1 cellular context compared by ENCODE assay signal in genomic region chr2:170248574-170249393, GRCh38.
TF ChIP-seq lines count a peak whose summit lies in the region.

No MANE protein-coding gene starts in this region.

TF ChIP-seq in K562, 482 proteins besides CTCF, POLR2A, EP300 and RAD21 (continued from another document and continues in another):
- no peak for TF ChIP-seq ZNF407 (IDR thresholded peaks at IDR 0.05; ENCODE audit: low read depth)
- no peak for TF ChIP-seq NCOR1 (IDR thresholded peaks at IDR 0.05)
- TF ChIP-seq ARHGAP35 (IDR thresholded peaks at IDR 0.05; ENCODE audit: partially characterized antibody): no peak
- TF ChIP-seq CBX8 (IDR thresholded peaks at IDR 0.05; ENCODE audit: borderline replicate concordance, extremely low read depth, low read depth, low read length, poor library complexity, severe bottlenecking): no peak
- TF ChIP-seq CSDE1 (IDR thresholded peaks at IDR 0.05): no peak
- no peak for TF ChIP-seq HLTF (IDR thresholded peaks at IDR 0.05)
- TF ChIP-seq C11orf30 (IDR thresholded peaks at IDR 0.05; ENCODE audit: low read depth): no peak
- TF ChIP-seq GTF3C2 (IDR thresholded peaks at IDR 0.05; ENCODE audit: borderline replicate concordance, extremely low read depth, insufficient read length): no peak
- TF ChIP-seq CEBPG (CRISPR knock-in tag; IDR thresholded peaks at IDR 0.05): no peak
- peak; percentile 49 to 66; a peak in 3 of 4 replicates for TF ChIP-seq CEBPG (tag; conservative IDR thresholded peaks at IDR 0.05 in 1 of 2, IDR thresholded peaks at IDR 0.05 in 1 of 2)
- TF ChIP-seq CBFA2T2 (conservative IDR thresholded peaks at IDR 0.05): no peak
- no peak for TF ChIP-seq NCOA4 (IDR thresholded peaks at IDR 0.05; ENCODE audit: partially characterized antibody)
- no peak for TF ChIP-seq RB1 (IDR thresholded peaks at IDR 0.05; ENCODE audit: low read depth)
- TF ChIP-seq ZNF740 (CRISPR knock-in tag; IDR thresholded peaks at IDR 0.05): no peak
- TF ChIP-seq ZNF740 (tag; IDR thresholded peaks at IDR 0.05): no peak; a peak in 1 of 4 replicates
- no peak for TF ChIP-seq EHMT2 (IDR thresholded peaks at IDR 0.05)
- peak; percentile 80 for TF ChIP-seq SMAD4 (CRISPR knock-in tag; conservative IDR thresholded peaks at IDR 0.05)
- TF ChIP-seq BRF1 (IDR thresholded peaks at IDR 0.05; ENCODE audit: borderline replicate concordance, extremely low read depth, insufficient read length): no peak
- TF ChIP-seq GTF2F1 (IDR thresholded peaks at IDR 0.05; ENCODE audit: low read depth, low read length): no peak
- TF ChIP-seq ZNF212 (CRISPR knock-in tag; IDR thresholded peaks at IDR 0.05): no peak
- TF ChIP-seq AFF4 (CRISPR knock-in tag; IDR thresholded peaks at IDR 0.05): no peak
- TF ChIP-seq JUNB (CRISPR knock-in tag; conservative IDR thresholded peaks at IDR 0.05): no peak
- TF ChIP-seq ZNF507 (tag; conservative IDR thresholded peaks at IDR 0.05): no peak
- peak; percentile 43; the same call in 1 of the 2 replicates for TF ChIP-seq CREB3L1 (IDR thresholded peaks at IDR 0.05; ENCODE audit: borderline replicate concordance, low read depth)
- TF ChIP-seq MIER1 (IDR thresholded peaks at IDR 0.05; ENCODE audit: low read depth): no peak
- no peak for TF ChIP-seq ZNF280A (IDR thresholded peaks at IDR 0.05; ENCODE audit: low read depth, partially characterized antibody)
- no peak for TF ChIP-seq NFATC3 (IDR thresholded peaks at IDR 0.05)
- no peak for TF ChIP-seq NCOA2 (IDR thresholded peaks at IDR 0.05; ENCODE audit: partially characterized antibody in 2 of 2)
- TF ChIP-seq ZNF143 (CRISPR knock-in tag; IDR thresholded peaks at IDR 0.05): no peak
- no peak for TF ChIP-seq TAL1 (IDR thresholded peaks at IDR 0.05)
- TF ChIP-seq ZBED1 (IDR thresholded peaks at IDR 0.05): no peak
- no peak for TF ChIP-seq SMARCC2 (IDR thresholded peaks at IDR 0.05; ENCODE audit: low read depth)
- TF ChIP-seq TCFL5 (CRISPR knock-in tag; conservative IDR thresholded peaks at IDR 0.05): peak; percentile 53; the same call in 1 of the 2 replicates
- no peak for TF ChIP-seq NEUROD1 (IDR thresholded peaks at IDR 0.05; ENCODE audit: borderline replicate concordance, low read depth, low read length, partially characterized antibody)
- TF ChIP-seq KLF6 (CRISPR knock-in tag; IDR thresholded peaks at IDR 0.05; ENCODE audit: borderline replicate concordance): peak; percentile 89; the same call in 1 of the 2 replicates
- TF ChIP-seq MYNN (IDR thresholded peaks at IDR 0.05): no peak
- no peak for TF ChIP-seq MYNN (CRISPR knock-in tag; IDR thresholded peaks at IDR 0.05)
- no peak for TF ChIP-seq JUN (IDR thresholded peaks at IDR 0.05; ENCODE audit: borderline replicate concordance, low read depth, low read length)
- no peak for TF ChIP-seq JUN (CRISPR knock-in tag; IDR thresholded peaks at IDR 0.05; ENCODE audit: borderline replicate concordance)
- TF ChIP-seq ZNF146 (CRISPR knock-in tag; IDR thresholded peaks at IDR 0.05; ENCODE audit: unreplicated experiment): no peak
- no peak for TF ChIP-seq NCOA6 (IDR thresholded peaks at IDR 0.05)
- no peak for TF ChIP-seq TFE3 (CRISPR knock-in tag; IDR thresholded peaks at IDR 0.05)
- TF ChIP-seq NONO (IDR thresholded peaks at IDR 0.05; ENCODE audit: low read depth in 2 of 2, low read length in 1 of 2): no peak
- TF ChIP-seq SAFB2 (IDR thresholded peaks at IDR 0.05; ENCODE audit: borderline replicate concordance, low read depth, low read length, severe bottlenecking): no peak
